25 cellular contexts compared by ENCODE assay signal in the genomic region with DNA sequence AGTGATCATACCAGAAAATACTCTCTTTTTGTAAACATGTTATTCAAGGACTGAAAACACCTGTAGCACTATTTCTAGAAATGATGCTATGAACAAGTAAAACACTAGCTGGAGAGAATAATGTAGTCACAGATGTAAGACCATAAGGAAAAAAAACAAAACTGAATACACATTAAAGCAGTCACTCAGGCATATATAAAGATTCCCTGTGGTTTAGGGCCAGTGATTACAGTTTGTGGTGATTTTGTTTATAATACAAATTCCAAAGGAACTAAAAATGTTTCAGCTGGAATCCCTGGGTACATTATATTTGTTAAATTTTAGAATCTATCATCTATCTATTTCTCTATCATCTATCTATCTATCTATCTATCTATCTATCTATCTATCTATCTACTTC.
"Had no signal": no experiment of that assay in that cellular context is flagged by ENCODE, and none has a peak within 500 bp of the region (broad histone marks: within the 10 kb centered on the region; RNA-seq: fewer than 3 reads in every experiment).

No MANE protein-coding gene starts in this region.

- H3K27me3 Mint-ChIP-seq: activated B cell treated with CpG ODN at 0.5 μM for 24 hours; activated naive CD8-positive, alpha-beta T cell; stimulated activated naive CD8-positive, alpha-beta T cell treated with anti-CD3 and anti-CD28 coated beads, Interleukin-15, Interleukin-2, amounts not matched to agents 100 ng/mL and 50 ng/mL, for 24 hours had no signal

- H3K27ac ChIP-seq: body of pancreas, gastroesophageal sphincter, hepatocyte, left lung, lower lobe of right lung, right lobe of liver, thoracic aorta had no signal

- H3K4me1 Mint-ChIP-seq: activated B cell treated with CpG ODN at 0.5 μM for 24 hours; activated CD4-positive, alpha-beta T cell treated with anti-CD3 and anti-CD28 coated beads for 36 hours; natural killer cell; stimulated activated effector memory CD8-positive, alpha-beta T cell treated with anti-CD3 and anti-CD28 coated beads, Interleukin-12 subunit alpha, Interleukin-12 subunit beta, amount 100 ng/mL, for 72 hours had no signal

- H3K27ac Mint-ChIP-seq: activated B cell treated with CpG ODN at 0.5 μM for 24 hours; activated CD4-positive, alpha-beta T cell treated with anti-CD3 and anti-CD28 coated beads for 36 hours; activated naive CD8-positive, alpha-beta T cell; natural killer cell; stimulated activated effector memory CD8-positive, alpha-beta T cell treated with anti-CD3 and anti-CD28 coated beads, Interleukin-12 subunit alpha, Interleukin-12 subunit beta, amount 100 ng/mL, for 72 hours; stimulated activated naive CD8-positive, alpha-beta T cell treated with anti-CD3 and anti-CD28 coated beads, Interleukin-15, Interleukin-2, amounts not matched to agents 100 ng/mL and 50 ng/mL, for 24 hours had no signal

- H3K36me3 Mint-ChIP-seq: activated naive CD8-positive, alpha-beta T cell; natural killer cell; stimulated activated effector memory CD8-positive, alpha-beta T cell treated with anti-CD3 and anti-CD28 coated beads, Interleukin-12 subunit alpha, Interleukin-12 subunit beta, amount 100 ng/mL, for 72 hours had no signal

- H3K27me3 ChIP-seq: body of pancreas, gastroesophageal sphincter, hepatocyte, left lung, right lobe of liver had no signal

- H3K4me3 Mint-ChIP-seq: activated B cell treated with CpG ODN at 0.5 μM for 24 hours; activated CD4-positive, alpha-beta T cell treated with anti-CD3 and anti-CD28 coated beads for 36 hours; activated naive CD8-positive, alpha-beta T cell; natural killer cell; stimulated activated effector memory CD8-positive, alpha-beta T cell treated with anti-CD3 and anti-CD28 coated beads, Interleukin-12 subunit alpha, Interleukin-12 subunit beta, amount 100 ng/mL, for 72 hours; stimulated activated naive CD8-positive, alpha-beta T cell treated with anti-CD3 and anti-CD28 coated beads, Interleukin-15, Interleukin-2, amounts not matched to agents 100 ng/mL and 50 ng/mL, for 24 hours had no signal

- H3K9me3 ChIP-seq: body of pancreas, gastroesophageal sphincter, left lung, lower lobe of right lung, right lobe of liver, thoracic aorta had no signal

- H3K36me3 ChIP-seq: gastroesophageal sphincter, left lung, lower lobe of right lung, right lobe of liver, thoracic aorta had no signal

- H3K4me3 ChIP-seq: body of pancreas, gastroesophageal sphincter, hepatocyte, left lung, lower lobe of right lung, right lobe of liver, thoracic aorta had no signal

- DNase-seq: activated B cell treated with CpG ODN at 0.5 μM for 24 hours; activated CD4-positive, alpha-beta T cell treated with anti-CD3 and anti-CD28 coated beads for 36 hours; activated CD4-positive, alpha-beta T cell treated with anti-CD3 and anti-CD28 coated beads, Interleukin-2, amount 50 U/mL, for 4 hours; activated CD8-positive, alpha-beta memory T cell treated with anti-CD3 and anti-CD28 coated beads for 24 hours; activated effector memory CD4-positive, alpha-beta T cell treated with Interleukin-2 at 50 U/mL for 16 hours; activated naive CD4-positive, alpha-beta T cell treated with Interleukin-2 at 50 U/mL for 16 hours; anterior cingulate cortex; body of pancreas; dermis blood vessel endothelial cell; effector CD8-positive, alpha-beta T cell; erythroblast; left lung; lower lobe of right lung; natural killer cell; right lobe of liver; stimulated activated CD4-positive, alpha-beta T cell treated with anti-CD3 and anti-CD28 coated beads, Interleukin-12 subunit alpha, Interleukin-12 subunit beta, amount 100 ng/mL, for 4 hours; stimulated activated CD4-positive, alpha-beta T cell treated with anti-CD3 and anti-CD28 coated beads, Interleukin-4, amount 100 ng/mL, for 1 hour; T-helper 2 cell; trophoblast cell had no signal

- H3K4me1 ChIP-seq: body of pancreas, gastroesophageal sphincter, left lung, lower lobe of right lung, right lobe of liver had no signal
